8 cellular contexts compared by ENCODE assay signal in genomic region chr9:34049630-34050384, GRCh38. TPM values are rescaled to one million over a fixed set of nuclear protein-coding genes. Genes with fewer than 3 reads are reported as not detected.
DNase-seq lines count a peak whose midpoint lies in the region; ATAC-seq and TF ChIP-seq lines count a peak whose summit lies in the region.

No MANE protein-coding gene starts in this region.

- no peak for ATAC-seq in activated CD4-positive, alpha-beta T cell treated with anti-CD3 and anti-CD28 coated beads for 36 hours
- ATAC-seq in GM18502 (IDR thresholded peaks at IDR 0.05; ENCODE audit: poor library complexity, unreplicated experiment): no peak

- DNase-seq in activated CD4-positive, alpha-beta T cell treated with anti-CD3 and anti-CD28 coated beads for 36 hours: peak; percentile 13
- no peak for DNase-seq in activated CD4-positive, alpha-beta T cell treated with anti-CD3 and anti-CD28 coated beads, Interleukin-2, amount 50 U/mL, for 48 hours
- DNase-seq in foreskin fibroblast (no peak), SW 1271 (lab: John Stamatoyannopoulos, UW) (no peak)
- no peak for DNase-seq in stimulated activated CD4-positive, alpha-beta T cell treated with anti-CD3 and anti-CD28 coated beads, Interleukin-15, amount 100 ng/mL, for 24 hours

- peak overlapping the region; percentile 93 to 96 for H3K4me3 ChIP-seq in foreskin fibroblast (ENCODE audit: low read depth in 1 of 2, low read length in 2 of 2)
- H3K4me3 ChIP-seq in skeletal muscle satellite cell (ENCODE audit: low read length): peak overlapping the region; percentile 84

- CTCF ChIA-PET in activated CD4-positive, alpha-beta T cell treated with anti-CD3 and anti-CD28 coated beads for 36 hours (lab: Charles Lee): interaction anchor here (0.6 to 1.5 kb wide), 3 partner anchors 24 to 330 kb away, joined by 3 to 7 read pairs (median 3); no protein-coding TSS in a partner anchor

- peak overlapping the region; percentile 98 for H3K27ac ChIP-seq in VCaP

- peak overlapping the region; percentile 89 for H3K9ac ChIP-seq in skeletal muscle satellite cell (ENCODE audit: low read depth, low read length)

- POLR2A ChIA-PET in activated CD4-positive, alpha-beta T cell treated with anti-CD3 and anti-CD28 coated beads for 36 hours (lab: Charles Lee): interaction anchor here (2.1 kb wide), 1 partner anchor 129 kb away, joined by 10 read pairs; the partner anchor contains the start of gene UBAP1

- H3K4me1 Mint-ChIP-seq in activated CD4-positive, alpha-beta T cell treated with anti-CD3 and anti-CD28 coated beads for 36 hours: peaks cover 37% of the 10 kb centered on the region

- H3K9me3 ChIP-seq in skeletal muscle satellite cell (replicated peaks; ENCODE audit: low read length): no peaks in the 10 kb centered on the region

- peaks cover 8% of the 10 kb centered on the region for H3K36me3 Mint-ChIP-seq in activated CD4-positive, alpha-beta T cell treated with anti-CD3 and anti-CD28 coated beads for 36 hours (ENCODE audit: low read depth)

- no peaks in the 10 kb centered on the region for H3K9me3 Mint-ChIP-seq in activated CD4-positive, alpha-beta T cell treated with anti-CD3 and anti-CD28 coated beads for 36 hours (ENCODE audit: low read depth)

- peak overlapping the region; percentile 99 for H3K27ac Mint-ChIP-seq in activated CD4-positive, alpha-beta T cell treated with anti-CD3 and anti-CD28 coated beads for 36 hours

- TF ChIP-seq CTCF in VCaP (conservative IDR thresholded peaks at IDR 0.05) (no peak), foreskin fibroblast (IDR thresholded peaks at IDR 0.05; ENCODE audit: low read depth, low read length) (no peak)

- no peaks in the 10 kb centered on the region for H3K27me3 ChIP-seq in skeletal muscle satellite cell (ENCODE audit: control insufficient read depth, insufficient read depth, low read length)

- no peaks in the 10 kb centered on the region for H3K36me3 ChIP-seq in skeletal muscle satellite cell (ENCODE audit: insufficient read depth, low read length)

- H3K4me3 Mint-ChIP-seq in activated CD4-positive, alpha-beta T cell treated with anti-CD3 and anti-CD28 coated beads for 36 hours: peak overlapping the region; percentile 90

- intact Hi-C loops in activated CD4-positive, alpha-beta T cell treated with anti-CD3 and anti-CD28 coated beads for 36 hours (cut with DNase I, micrococcal nuclease): loop anchor here (1.0 to 10.0 kb wide), 14 partner anchors 37 to 1049 kb away; partner anchors contain the start of genes DCAF12 (in 2 of the 2), KIF24 (in 2 of the 2), NUDT2 (in 2 of the 2) and UBAP1 (in 2 of the 2)

- no peaks in the 10 kb centered on the region for H3K27me3 Mint-ChIP-seq in activated CD4-positive, alpha-beta T cell treated with anti-CD3 and anti-CD28 coated beads for 36 hours

- H3K4me1 ChIP-seq in skeletal muscle satellite cell (ENCODE audit: control insufficient read depth, insufficient read depth, low read length): peaks cover 18% of the 10 kb centered on the region

- H3K4me2 ChIP-seq in skeletal muscle satellite cell (ENCODE audit: low read length): peak overlapping the region; percentile 81

RNA-seq across cellular contexts. Expression of gene UBAP2, which starts 1.1 kb away (rescaled TPM):
- total RNA-seq in activated CD4-positive, alpha-beta T cell treated with anti-CD3 and anti-CD28 coated beads for 36 hours: 10 to 100 TPM; 42.7 to 50.8 TPM
- 15.0 and 15.3 TPM in 2 replicates for total RNA-seq in skeletal muscle satellite cell (2012; rRNA removed)
